Comparison of ENCODE assay signal across 19 cellular contexts in the genomic region with DNA sequence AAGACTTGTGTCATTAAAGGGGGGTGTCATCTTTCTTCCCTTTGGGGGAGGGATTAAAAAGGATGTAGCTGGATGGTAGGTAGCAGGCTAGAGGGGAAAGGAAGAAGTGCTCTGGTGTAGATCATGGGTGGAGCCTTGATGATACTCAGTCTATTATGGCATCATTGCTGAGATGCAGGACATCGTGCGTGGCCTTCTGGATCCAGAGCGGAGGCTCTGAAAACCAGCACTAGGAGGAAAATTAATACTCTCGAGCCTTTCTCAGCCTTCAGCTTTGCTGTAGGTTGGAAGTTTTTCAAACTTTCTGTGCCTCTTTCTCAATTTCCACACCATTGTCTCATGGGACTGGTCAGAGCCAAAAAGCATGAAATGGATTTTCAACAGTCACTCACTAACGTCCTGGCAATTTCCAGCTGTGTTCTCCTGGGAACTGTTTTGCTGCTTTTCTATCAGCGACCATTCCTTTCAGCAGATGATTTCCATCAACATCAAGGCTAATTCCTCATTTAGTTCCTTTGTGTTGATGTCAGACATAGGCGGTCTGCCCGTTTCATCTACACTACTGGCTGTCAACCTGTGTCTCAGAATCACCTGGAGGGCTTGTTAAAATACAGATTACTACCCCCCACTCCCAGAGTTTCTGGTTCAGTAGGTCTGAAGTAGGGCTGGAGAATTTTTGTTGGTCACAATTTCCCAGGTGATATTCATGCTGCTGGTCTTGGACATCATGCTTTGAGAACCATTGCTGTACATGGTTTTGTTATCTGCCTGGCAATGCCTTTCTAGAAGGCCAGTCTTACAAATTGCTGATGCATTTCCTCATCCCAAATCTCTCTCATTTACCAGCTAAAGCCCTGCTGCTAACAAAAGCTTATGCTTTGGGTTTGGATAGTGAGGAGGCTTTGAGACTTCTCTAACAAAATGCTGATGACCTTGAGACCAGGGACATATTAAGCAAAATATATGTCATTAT. TPM values are rescaled to one million over a fixed set of nuclear protein-coding genes. Genes with fewer than 3 reads are reported as not detected.
A peak's percentile ranks its signal among the peaks of the same experiment; 100 is the strongest.
DNase-seq lines count a peak whose midpoint lies in the region; ATAC-seq, FAIRE-seq and TF ChIP-seq lines count a peak whose summit lies in the region.
"Had no signal": no experiment of that assay in that cellular context is flagged by ENCODE, and none has a peak within 500 bp of the region (broad histone marks: within the 10 kb centered on the region; RNA-seq: fewer than 3 reads in every experiment).

No MANE protein-coding gene starts in this region.

- peaks cover 81% of the 10 kb centered on the region for H3K27me3 Mint-ChIP-seq in endodermal cell (ENCODE audit: insufficient read depth)

- FAIRE-seq in D721Med (lab: Jason Lieb, UNC), result peak; percentile 6
- FAIRE-seq: H54 had no signal

- H3K9me3 ChIP-seq in endodermal cell (ENCODE audit: control insufficient read depth, low read length) (no peaks in the 10 kb centered on the region), right cardiac atrium (ENCODE audit: control insufficient read depth, low read length) (no peaks in the 10 kb centered on the region), uterus (no peaks in the 10 kb centered on the region)
- H3K9me3 ChIP-seq: Caco-2 had no signal

- 85 to 87% methylated on average over 6 to 8 of the region's 8 CpGs for WGBS in endodermal cell (ENCODE audit: insufficient coverage in 1 of 2, insufficient read length in 1 of 2), 2 experiments
- 47% methylated on average over 8 of the region's 8 CpGs for WGBS in right cardiac atrium

- peaks cover 3% of the 10 kb centered on the region for H3K4me1 ChIP-seq in endodermal cell (ENCODE audit: control insufficient read depth, insufficient read depth, low read length)
- H3K4me1 ChIP-seq in right cardiac atrium (ENCODE audit: control insufficient read depth, insufficient read depth, low read length), result no peaks in the 10 kb centered on the region
- H3K4me1 ChIP-seq in uterus, result peaks cover 0 to under 1% of the 10 kb centered on the region in 2 donors

- no peaks in the 10 kb centered on the region for H3K36me3 Mint-ChIP-seq in endodermal cell (ENCODE audit: low read depth)

- H3K27me3 ChIP-seq in endodermal cell (ENCODE audit: control insufficient read depth, insufficient read depth, low read length, poor library complexity, severe bottlenecking) (peaks cover 78% of the 10 kb centered on the region), right cardiac atrium (ENCODE audit: control insufficient read depth, insufficient read depth) (peaks cover 6% of the 10 kb centered on the region), uterus (peaks cover under 1 to 12% of the 10 kb centered on the region in 2 donors)

- TF ChIP-seq POLR2A in uterus (IDR thresholded peaks at IDR 0.05), result no peak

- H3K36me3 ChIP-seq in endodermal cell (ENCODE audit: control insufficient read depth, insufficient read depth, low read length) (peaks cover 4% of the 10 kb centered on the region), uterus (no peaks in the 10 kb centered on the region)

- H3K4me1 Mint-ChIP-seq in endodermal cell, result peaks cover 13% of the 10 kb centered on the region

- H3K27ac ChIP-seq in endodermal cell (ENCODE audit: low read depth, low read length), result no peak overlapping the region
- no peak overlapping the region for H3K27ac ChIP-seq in right cardiac atrium (ENCODE audit: low read length)
- no peak overlapping the region for H3K27ac ChIP-seq in uterus

- H3K9ac ChIP-seq in endodermal cell (ENCODE audit: extremely low read depth, low read length, poor library complexity, severe bottlenecking), result no peak overlapping the region

- no peak overlapping the region for H3K4me3 ChIP-seq in endodermal cell (ENCODE audit: low read length)
- no peak overlapping the region for H3K4me3 ChIP-seq in right cardiac atrium (ENCODE audit: low read length)
- H3K4me3 ChIP-seq in uterus, result no peak overlapping the region

- intact Hi-C loops in right cardiac atrium (cut with DNase I), result no loop called here
- intact Hi-C loops in uterus (cut with DNase I; ENCODE audit: low total_unique reads), result no loop called here

- TF ChIP-seq CTCF in D721Med (IDR thresholded peaks at IDR 0.05; ENCODE audit: insufficient read depth, missing control alignments), result no peak
- no peak for TF ChIP-seq CTCF in endodermal cell (conservative IDR thresholded peaks at IDR 0.05)
- TF ChIP-seq CTCF in uterus (IDR thresholded peaks at IDR 0.05), result no peak

- DNase-seq in D721Med (ENCODE audit: insufficient read length, low spot score) (no peak), endodermal cell (peak; percentile 3), right cardiac atrium (peak in 2 of 3 donors; percentile 18 to 53), uterus (peak; percentile 36 to 40), CD1c-positive myeloid dendritic cell (ENCODE audit: extremely low spot score) (no peak), DMS114 treated with DMSO at 0.1 percent for 48 hours (lab: John Stamatoyannopoulos, UW; ENCODE audit: unreplicated experiment) (no peak)
- DNase-seq: Caco-2; CD4-positive, alpha-beta T cell; GF-D8; KG1; MV-4-11; NCI-H1694 treated with DMSO at 0.1 percent for 48 hours; NCI-H510A; NCI-H774; SIG-M5 had no signal

- no peak overlapping the region for H3K27ac Mint-ChIP-seq in endodermal cell
- H3K27ac Mint-ChIP-seq: CD4-positive, alpha-beta T cell had no signal

- ATAC-seq in right cardiac atrium (peak; percentile 51 to 82), GM18858 (IDR thresholded peaks at IDR 0.05; ENCODE audit: unreplicated experiment) (no peak)

- no peak overlapping the region for H3K4me3 Mint-ChIP-seq in endodermal cell
- H3K4me3 Mint-ChIP-seq: CD4-positive, alpha-beta T cell had no signal

- H3K9me3 Mint-ChIP-seq in endodermal cell, result no peaks in the 10 kb centered on the region
- H3K9me3 Mint-ChIP-seq: CD4-positive, alpha-beta T cell had no signal

RNA-seq across cellular contexts. Expression of a gene that starts 7.7 kb away (rescaled TPM):
- total RNA-seq in endodermal cell (1 to 10 TPM; 4.7 to 5.8 TPM), right cardiac atrium (1 to 10 TPM in 3 of 4 donors, under 1 TPM in 1; 0.57 to 3.2 (median 1.9) TPM), uterus (1 to 10 TPM in 1 of 4 donors, under 1 TPM in 1, not detected in 2; 0.12 to 3.4 TPM)
- 3.9 TPM for polyA plus RNA-seq in endodermal cell (2013, experiment 1 of 2)
- 5.1 TPM for polyA plus RNA-seq in endodermal cell (2013, experiment 2 of 2)
- 0.45 TPM for polyA plus RNA-seq in right cardiac atrium
- total RNA-seq: CD4-positive, alpha-beta T cell; HT-29; RPMI7951 had no signal

Comparison
In these comparisons a context has a peak if more than half of its experiments do, and no peak if none do; other contexts are left out.
1. DNase-seq: peak in endodermal cell (single experiment), right cardiac atrium (2 of 3) and uterus (2 of 2); none in D721Med (single experiment), CD1c-positive myeloid dendritic cell (single experiment) and DMS114 treated with DMSO at 0.1 percent for 48 hours (single experiment).